ENCODE assay signal across 8 cellular contexts in genomic region chr7:72924748-72925545, GRCh38. TPM values are rescaled to one million over a fixed set of nuclear protein-coding genes. Genes with fewer than 3 reads are reported as not detected.
DNase-seq lines count a peak whose midpoint lies in the region; ATAC-seq and TF ChIP-seq lines count a peak whose summit lies in the region.

TSS of gene POM121 (plus strand) at chr7:72925095. CDS start at chr7:72925122, 27 bp downstream.

- no peaks in the 10 kb centered on the region for H3K9me2 ChIP-seq in PC-9 (ENCODE audit: insufficient read depth)

- peak within 1 kb of the TSS; percentile 74 for H2AFZ ChIP-seq in PC-9

- H3K27me3 ChIP-seq in PC-9 (ENCODE audit: insufficient read depth, low read depth) (no peaks in the 10 kb centered on the region), esophagus (ENCODE audit: control insufficient read depth in 1 of 2, insufficient read depth in 2 of 2, low read length in 2 of 2) (no peaks in the 10 kb centered on the region), muscle layer of duodenum (ENCODE audit: low read depth, low read length) (no peaks in the 10 kb centered on the region)

- TF ChIP-seq CTCF in PC-9 (conservative IDR thresholded peaks at IDR 0.05): no peak

- H3K79me2 ChIP-seq in PC-9 (ENCODE audit: low read depth): peaks cover 38% of the 10 kb centered on the region

- peaks cover 30% of the 10 kb centered on the region; the same call in 1 of the 2 replicates for H3F3A ChIP-seq in PC-9 (ENCODE audit: insufficient read depth, low read depth)

- H3K4me1 ChIP-seq in PC-9 (replicated peaks; ENCODE audit: insufficient read depth): peaks cover 15% of the 10 kb centered on the region; the same call in 1 of the 2 replicates
- H3K4me1 ChIP-seq in esophagus (ENCODE audit: control insufficient read depth in 2 of 2, insufficient read depth in 2 of 2, low read length in 1 of 2): no peaks in the 10 kb centered on the region
- H3K4me1 ChIP-seq in muscle layer of duodenum (ENCODE audit: control insufficient read depth in 1 of 2, insufficient read depth in 2 of 2, low read length in 2 of 2): peaks cover 7 to 20% of the 10 kb centered on the region in 2 donors

- H3K4me2 ChIP-seq in PC-9: peak within 1 kb of the TSS; percentile 95

- BruUV-seq in PC-9 (replicated peaks; lab: Mats Ljungman, UMichigan): no TSS peak

- no peaks in the 10 kb centered on the region; the same call in 1 of the 2 replicates for H4K20me1 ChIP-seq in PC-9 (ENCODE audit: insufficient read depth)

- CTCF ChIA-PET in PC-9 (lab: Charles Lee): no interaction called here

- WGBS in esophagus, 2 donors: 0% methylated on average over 87 to 91 of the region's 91 CpGs

- intact Hi-C loops in PC-9 (cut with micrococcal nuclease; ENCODE audit: unreplicated experiment): loop anchor here (5.0 to 10.0 kb wide), 2 partner anchors 98 to 530 kb away; partner anchors contain the start of gene TYW1B

- peak; percentile 69 for DNase-seq in DMS114 treated with DMSO at 0.1 percent for 48 hours (lab: John Stamatoyannopoulos, UW; ENCODE audit: unreplicated experiment)
- DNase-seq in HuH-7 (ENCODE audit: low spot score): peak; percentile 87
- peak; percentile 65 to 84 for DNase-seq in PC-9
- peak; percentile 91 for DNase-seq in activated T-cell treated with anti-CD3 and anti-CD28 coated beads, Interleukin-2, amount 50 U/mL, for 1 hour
- peak; percentile 66 for DNase-seq in stimulated activated CD8-positive, alpha-beta memory T cell treated with anti-CD3 and anti-CD28 coated beads, Interleukin-7, amount 100 ng/mL, for 24 hours (ENCODE audit: low read depth)

- H3K4me3 ChIP-seq in PC-9 (peak within 1 kb of the TSS; percentile 97), esophagus (ENCODE audit: low read depth in 1 of 2, low read length in 2 of 2) (peak within 1 kb of the TSS; percentile 66 to 85), muscle layer of duodenum (ENCODE audit: low read depth in 1 of 2, low read length in 2 of 2) (peak within 1 kb of the TSS; percentile 94 to 97)

- H3K9me3 ChIP-seq in PC-9 (ENCODE audit: insufficient read depth, low read depth) (no peaks in the 10 kb centered on the region), esophagus (ENCODE audit: control insufficient read depth in 2 of 2, insufficient read depth in 1 of 2, low read depth in 1 of 2, low read length in 1 of 2) (no peaks in the 10 kb centered on the region), muscle layer of duodenum (ENCODE audit: control insufficient read depth in 1 of 2, low read length in 2 of 2) (no peaks in the 10 kb centered on the region)

- H3K36me3 ChIP-seq in PC-9 (ENCODE audit: low read depth) (peaks cover 19% of the 10 kb centered on the region), esophagus (ENCODE audit: control insufficient read depth in 2 of 2, insufficient read depth in 2 of 2, low read length in 1 of 2) (peaks cover 0 to 4% of the 10 kb centered on the region in 2 donors), muscle layer of duodenum (ENCODE audit: control insufficient read depth in 1 of 2, insufficient read depth in 2 of 2, low read length in 2 of 2) (peaks cover 12 to 33% of the 10 kb centered on the region in 2 donors)

- POLR2A ChIA-PET in PC-9 (lab: Charles Lee; ENCODE audit: unreplicated experiment): no interaction called here

- peak within 1 kb of the TSS; percentile 78 for H3K27ac ChIP-seq in PC-9
- H3K27ac ChIP-seq in esophagus (ENCODE audit: low read depth in 2 of 2, low read length in 1 of 2): peak within 1 kb of the TSS; percentile 94 to 95
- peak within 1 kb of the TSS; percentile 97 for H3K27ac ChIP-seq in muscle layer of duodenum (ENCODE audit: low read length)

- peak; percentile 72 for ATAC-seq in GM21526 (IDR thresholded peaks at IDR 0.05; ENCODE audit: low FRiP score, unreplicated experiment)

RNA-seq across cellular contexts. Expression of gene POM121, which starts in this region (rescaled TPM):
- 36.6 and 49.0 TPM in 2 replicates for total RNA-seq in PC-9 (2021)
- polyA plus RNA-seq in esophagus: 10 to 100 TPM; 10.2 to 10.8 TPM

Comparison
In these comparisons a context has a peak if more than half of its experiments do, and no peak if none do; other contexts are left out.
1. Peak in every context shown above with its lines: DNase-seq, ATAC-seq, H3K4me3 ChIP-seq and H3K27ac ChIP-seq.